Comparison of ENCODE assay signal across 8 cellular contexts in the genomic region with DNA sequence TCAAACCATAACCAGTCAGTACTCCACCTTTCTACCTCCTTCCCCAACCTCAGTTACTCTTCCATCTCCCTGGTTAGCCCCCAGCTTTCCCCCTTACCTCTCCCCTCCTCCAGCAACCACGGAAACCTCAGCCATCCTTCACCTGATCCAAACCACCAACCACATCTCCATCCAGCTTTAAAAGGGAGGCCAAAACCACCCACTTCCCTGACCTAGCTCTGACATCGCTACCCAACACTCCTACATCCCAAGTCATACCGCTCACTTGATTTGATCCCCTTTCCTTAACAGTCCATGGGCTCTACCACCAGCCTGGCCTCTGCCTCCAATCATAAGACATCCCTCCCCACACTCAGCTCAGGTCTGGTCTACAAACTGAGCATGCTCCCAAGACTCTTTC. TPM values are rescaled to one million over a fixed set of nuclear protein-coding genes. Genes with fewer than 3 reads are reported as not detected.
DNase-seq lines count a peak whose midpoint lies in the region; TF ChIP-seq lines count a peak whose summit lies in the region.

No MANE protein-coding gene starts in this region.

- peaks cover 19% of the 10 kb centered on the region for H3K27me3 Mint-ChIP-seq in endothelial cell (ENCODE audit: unreplicated experiment)
- no peaks in the 10 kb centered on the region for H3K27me3 Mint-ChIP-seq in progenitor cell of endocrine pancreas

- H3K36me3 ChIP-seq in DOHH2 (ENCODE audit: control insufficient read depth, low read length), result peaks cover 60% of the 10 kb centered on the region
- no peaks in the 10 kb centered on the region for H3K36me3 ChIP-seq in PC-9 (ENCODE audit: low read depth)
- H3K36me3 ChIP-seq in prostate gland, result no peaks in the 10 kb centered on the region

- TF ChIP-seq POLR2A in prostate gland (IDR thresholded peaks at IDR 0.05), result no peak

- H3K36me3 Mint-ChIP-seq in endothelial cell (ENCODE audit: low read depth, unreplicated experiment), result peaks cover 30% of the 10 kb centered on the region
- H3K36me3 Mint-ChIP-seq in progenitor cell of endocrine pancreas (ENCODE audit: insufficient read depth), result peaks cover 7% of the 10 kb centered on the region

- no TSS peak for BruUV-seq in PC-9 (replicated peaks; lab: Mats Ljungman, UMichigan)

- H3K27me3 ChIP-seq in DOHH2 (ENCODE audit: control insufficient read depth, low read length) (no peaks in the 10 kb centered on the region), PC-9 (ENCODE audit: insufficient read depth, low read depth) (no peaks in the 10 kb centered on the region), prostate gland (replicated peaks; ENCODE audit: insufficient read depth) (no peaks in the 10 kb centered on the region)

- H3K4me2 ChIP-seq in DOHH2 (ENCODE audit: low read length) (peak overlapping the region; percentile 74), PC-9 (peak overlapping the region; percentile 97)

- WGBS in prostate gland, result 83% methylated on average over 3 of the region's 3 CpGs

- H3K4me3 Mint-ChIP-seq in endothelial cell (ENCODE audit: unreplicated experiment) (peak overlapping the region; percentile 98), progenitor cell of endocrine pancreas (ENCODE audit: low read depth) (peak overlapping the region; percentile 84)

- H3K4me1 Mint-ChIP-seq in endothelial cell (ENCODE audit: unreplicated experiment), result peaks cover 57% of the 10 kb centered on the region
- H3K4me1 Mint-ChIP-seq in progenitor cell of endocrine pancreas (ENCODE audit: low read depth), result peaks cover 25% of the 10 kb centered on the region

- H4K20me1 ChIP-seq in DOHH2 (ENCODE audit: control insufficient read depth, insufficient read depth, low read depth, low read length) (peaks cover 33% of the 10 kb centered on the region; the same call in 1 of the 2 replicates), PC-9 (ENCODE audit: insufficient read depth) (peaks cover 11% of the 10 kb centered on the region)

- no peak for TF ChIP-seq CTCF in DOHH2 (IDR thresholded peaks at IDR 0.05; ENCODE audit: low read depth, low read length, poor library complexity, severe bottlenecking)
- no peak for TF ChIP-seq CTCF in PC-9 (conservative IDR thresholded peaks at IDR 0.05)
- TF ChIP-seq CTCF in endothelial cell (IDR thresholded peaks at IDR 0.05; ENCODE audit: unreplicated experiment), result no peak
- TF ChIP-seq CTCF in progenitor cell of endocrine pancreas (IDR thresholded peaks at IDR 0.05; ENCODE audit: unreplicated experiment), result no peak
- TF ChIP-seq CTCF in prostate gland (IDR thresholded peaks at IDR 0.05), result no peak

- H3K79me2 ChIP-seq in DOHH2 (ENCODE audit: control insufficient read depth, low read length), result peaks cover 90% of the 10 kb centered on the region
- peaks cover 66% of the 10 kb centered on the region for H3K79me2 ChIP-seq in PC-9 (ENCODE audit: low read depth)

- CTCF ChIA-PET in PC-9 (lab: Charles Lee), result interaction anchor here (0.7 kb wide), 1 partner anchor 772 kb away, joined by 16 read pairs; no protein-coding TSS in a partner anchor

- H3F3A ChIP-seq in DOHH2 (ENCODE audit: control insufficient read depth, insufficient read depth) (peaks cover 10% of the 10 kb centered on the region), PC-9 (ENCODE audit: insufficient read depth, low read depth) (peaks cover 30% of the 10 kb centered on the region)

- no peak overlapping the region for H3K27ac ChIP-seq in DOHH2 (ENCODE audit: low read depth, low read length)
- H3K27ac ChIP-seq in PC-9, result no peak overlapping the region
- no peak overlapping the region for H3K27ac ChIP-seq in prostate gland

- H3K4me1 ChIP-seq in DOHH2 (ENCODE audit: control insufficient read depth, low read length), result peaks cover 72% of the 10 kb centered on the region
- peaks cover 27% of the 10 kb centered on the region for H3K4me1 ChIP-seq in PC-9 (replicated peaks; ENCODE audit: insufficient read depth)
- peaks cover 14% of the 10 kb centered on the region for H3K4me1 ChIP-seq in prostate gland (replicated peaks)

- H3K9me2 ChIP-seq in DOHH2 (replicated peaks; ENCODE audit: control insufficient read depth, low read length), result no peaks in the 10 kb centered on the region
- H3K9me2 ChIP-seq in PC-9 (ENCODE audit: insufficient read depth), result no peaks in the 10 kb centered on the region

- H3K4me3 ChIP-seq in DOHH2 (ENCODE audit: low read length) (peak overlapping the region; percentile 96), PC-9 (peak overlapping the region; percentile 78; the same call in 1 of the 2 replicates), prostate gland (peak overlapping the region in 1 of 2 donors; percentile 95)

- POLR2A ChIA-PET in PC-9 (lab: Charles Lee; ENCODE audit: unreplicated experiment), result interaction anchor here (1.6 kb wide), 1 partner anchor 177 kb away, joined by 10 read pairs; the partner anchor contains the start of gene RNU4-2

- no peak overlapping the region for H2AFZ ChIP-seq in PC-9

- no peak for DNase-seq in PC-9
- DNase-seq in endothelial cell (ENCODE audit: low spot score), result no peak
- no peak for DNase-seq in progenitor cell of endocrine pancreas (ENCODE audit: low spot score, unreplicated experiment)
- no peak for DNase-seq in prostate gland (ENCODE audit: low spot score)
- no peak for DNase-seq in NCI-H748 (lab: John Stamatoyannopoulos, UW; ENCODE audit: unreplicated experiment)
- DNase-seq in globus pallidus (ENCODE audit: low spot score), result no peak
- DNase-seq in A172 (ENCODE audit: low spot score), result no peak

- peak overlapping the region; percentile 92 for H3K27ac Mint-ChIP-seq in endothelial cell (ENCODE audit: unreplicated experiment)
- peak overlapping the region; percentile 56 for H3K27ac Mint-ChIP-seq in progenitor cell of endocrine pancreas

- H3K9me3 Mint-ChIP-seq in endothelial cell (ENCODE audit: unreplicated experiment) (no peaks in the 10 kb centered on the region), progenitor cell of endocrine pancreas (ENCODE audit: low read depth) (no peaks in the 10 kb centered on the region)

- H3K9me3 ChIP-seq in DOHH2 (ENCODE audit: control insufficient read depth, insufficient read depth, low read length), result no peaks in the 10 kb centered on the region
- no peaks in the 10 kb centered on the region for H3K9me3 ChIP-seq in PC-9 (ENCODE audit: insufficient read depth, low read depth)
- H3K9me3 ChIP-seq in prostate gland, result no peaks in the 10 kb centered on the region

- intact Hi-C loops in PC-9 (cut with micrococcal nuclease; ENCODE audit: unreplicated experiment) (loop anchor here (5.0 kb wide), 1 partner anchor 177 kb away; the partner anchor contains the start of genes RNU4-1 and RNU4-2), prostate gland (cut with DNase I) (no loop called here)

RNA-seq across cellular contexts. Expression of gene RAB35, which starts 1.5 kb away (rescaled TPM):
- total RNA-seq in PC-9 (2021), result 48.6 and 52.0 TPM in 2 replicates
- 76.4 TPM for total RNA-seq in endothelial cell (ENCODE audit: unreplicated experiment)
- total RNA-seq in progenitor cell of endocrine pancreas, result 36.7 and 38.1 TPM in 2 replicates
- total RNA-seq in prostate gland, result 10 to 100 TPM; 26.6 to 41.1 TPM
- total RNA-seq in A172 (2014; rRNA removed; shearing (Covaris generic)), result 30.0 and 35.5 TPM in 2 replicates
